ENCODE assay signal across 17 cellular contexts in genomic region chr17:76193616-76194015, GRCh38. TPM values are rescaled to one million over a fixed set of nuclear protein-coding genes. Genes with fewer than 3 reads are reported as not detected.
DNase-seq lines count a peak whose midpoint lies in the region; ATAC-seq and TF ChIP-seq lines count a peak whose summit lies in the region.
"Had no signal": no experiment of that assay in that cellular context is flagged by ENCODE, and none has a peak within 500 bp of the region (broad histone marks: within the 10 kb centered on the region; RNA-seq: fewer than 3 reads in every experiment).

No MANE protein-coding gene starts in this region.

- intact Hi-C loops in activated CD8-positive, alpha-beta T cell treated with anti-CD3 and anti-CD28 coated beads for 36 hours (cut with micrococcal nuclease) = loop anchor here (5.0 kb wide), 1 partner anchor 74 kb away; the partner anchor contains the start of gene UBALD2

- H3K4me3 ChIP-seq in BE2C (ENCODE audit: low read depth, low read length) (peak overlapping the region; percentile 10; the same call in 1 of the 2 replicates), HEK293 (ENCODE audit: low read depth, low read length) (no peak overlapping the region)
- H3K4me3 ChIP-seq: smooth muscle cell had no signal

- peaks cover 45% of the 10 kb centered on the region for H3K36me3 Mint-ChIP-seq in activated CD8-positive, alpha-beta T cell treated with anti-CD3 and anti-CD28 coated beads for 36 hours (ENCODE audit: low read depth)
- H3K36me3 Mint-ChIP-seq: mesothelial cell of epicardium had no signal

- CTCF ChIA-PET in HEK293 (lab: Yijun Ruan, JAX) = interaction anchor here (0.6 to 3.9 kb wide), 6 partner anchors 8 to 18 kb away, joined by 3 to 30 read pairs (median 6); no protein-coding TSS in a partner anchor
- CTCF ChIA-PET in activated CD8-positive, alpha-beta T cell treated with anti-CD3 and anti-CD28 coated beads for 36 hours (lab: Charles Lee) = interaction anchor here (0.8 to 7.4 kb wide), 6 partner anchors 12 to 86 kb away, joined by 3 to 50 read pairs (median 9); no protein-coding TSS in a partner anchor

- no peak overlapping the region for H3K27ac ChIP-seq in HEK293 (ENCODE audit: extremely low read depth, low read depth, low read length)
- H3K27ac ChIP-seq in foreskin keratinocyte = no peak overlapping the region

- H3K9me3 Mint-ChIP-seq in activated CD8-positive, alpha-beta T cell treated with anti-CD3 and anti-CD28 coated beads for 36 hours = no peaks in the 10 kb centered on the region
- H3K9me3 Mint-ChIP-seq: mesothelial cell of epicardium had no signal

- peak overlapping the region; percentile 58 for H3K4me3 Mint-ChIP-seq in activated CD8-positive, alpha-beta T cell treated with anti-CD3 and anti-CD28 coated beads for 36 hours
- H3K4me3 Mint-ChIP-seq: mesothelial cell of epicardium had no signal

- H3K4me1 ChIP-seq in BE2C = peaks cover 12% of the 10 kb centered on the region
- peaks cover 9% of the 10 kb centered on the region for H3K4me1 ChIP-seq in HEK293 (ENCODE audit: control insufficient read depth, insufficient read depth, low read length)
- no peaks in the 10 kb centered on the region for H3K4me1 ChIP-seq in foreskin keratinocyte

- peaks cover 81% of the 10 kb centered on the region for H3K4me1 Mint-ChIP-seq in activated CD8-positive, alpha-beta T cell treated with anti-CD3 and anti-CD28 coated beads for 36 hours (ENCODE audit: low read depth)

- H3K27me3 ChIP-seq in BE2C (no peaks in the 10 kb centered on the region), foreskin keratinocyte (peaks cover 32% of the 10 kb centered on the region)

- peak overlapping the region; percentile 97 for H3K27ac Mint-ChIP-seq in activated CD8-positive, alpha-beta T cell treated with anti-CD3 and anti-CD28 coated beads for 36 hours
- H3K27ac Mint-ChIP-seq: mesothelial cell of epicardium had no signal

- DNase-seq in BE2C (peak; percentile 43), ecto neural progenitor cell (ENCODE audit: low spot score) (peak; percentile 56), NCI-H1436 treated with DMSO at 0.1 percent for 48 hours (lab: John Stamatoyannopoulos, UW) (no peak), NCI-H526 (lab: John Stamatoyannopoulos, UW) (no peak), foreskin keratinocyte (no peak)
- DNase-seq in activated CD8-positive, alpha-beta T cell treated with anti-CD3 and anti-CD28 coated beads for 36 hours = peak; percentile 48
- DNase-seq: DMS153, H7, islet precursor cell, NCI-H187, NCI-H82 had no signal

- H3K27me3 Mint-ChIP-seq in activated CD8-positive, alpha-beta T cell treated with anti-CD3 and anti-CD28 coated beads for 36 hours = no peaks in the 10 kb centered on the region

- POLR2A ChIA-PET in HEK293 (lab: Yijun Ruan, JAX) = interaction anchor here (0.6 kb wide), 1 partner anchor 65 kb away, joined by 3 read pairs; no protein-coding TSS in a partner anchor
- POLR2A ChIA-PET in activated CD8-positive, alpha-beta T cell treated with anti-CD3 and anti-CD28 coated beads for 36 hours (lab: Charles Lee) = interaction anchor here (1.3 to 21.1 kb wide), 6 partner anchors 12 to 70 kb away, joined by 3 to 700 read pairs (median 22); partner anchors contain the start of gene UBALD2

- H3K36me3 ChIP-seq in BE2C (no peaks in the 10 kb centered on the region), HEK293 (ENCODE audit: control insufficient read depth in 2 of 2, insufficient read depth in 1 of 2, low read length in 2 of 2) (peaks cover 0 to 5% of the 10 kb centered on the region in 2 experiments; a peak in 1 of 3 replicates)

- no peaks in the 10 kb centered on the region for H3K9me3 ChIP-seq in BE2C
- H3K9me3 ChIP-seq in HEK293 (ENCODE audit: control insufficient read depth, insufficient read depth, low read depth, low read length) = no peaks in the 10 kb centered on the region

- TF ChIP-seq CTCF in BE2C (IDR thresholded peaks at IDR 0.05; ENCODE audit: low read depth, low read length) (no peak), HEK293 (tag by site-specific recombination; IDR thresholded peaks at IDR 0.05) (no peak), foreskin keratinocyte (conservative IDR thresholded peaks at IDR 0.05) (no peak)
- no peak for TF ChIP-seq CTCF in activated CD8-positive, alpha-beta T cell treated with anti-CD3 and anti-CD28 coated beads for 36 hours (IDR thresholded peaks at IDR 0.05)

- no peak for ATAC-seq in activated CD8-positive, alpha-beta T cell treated with anti-CD3 and anti-CD28 coated beads for 36 hours
- ATAC-seq in foreskin keratinocyte (no peak), HG03342 (IDR thresholded peaks at IDR 0.05; ENCODE audit: unreplicated experiment) (no peak)

TF ChIP-seq in HEK293, 187 proteins besides CTCF, POLR2A, EP300 and RAD21:
- TF ChIP-seq, protein P1, sequence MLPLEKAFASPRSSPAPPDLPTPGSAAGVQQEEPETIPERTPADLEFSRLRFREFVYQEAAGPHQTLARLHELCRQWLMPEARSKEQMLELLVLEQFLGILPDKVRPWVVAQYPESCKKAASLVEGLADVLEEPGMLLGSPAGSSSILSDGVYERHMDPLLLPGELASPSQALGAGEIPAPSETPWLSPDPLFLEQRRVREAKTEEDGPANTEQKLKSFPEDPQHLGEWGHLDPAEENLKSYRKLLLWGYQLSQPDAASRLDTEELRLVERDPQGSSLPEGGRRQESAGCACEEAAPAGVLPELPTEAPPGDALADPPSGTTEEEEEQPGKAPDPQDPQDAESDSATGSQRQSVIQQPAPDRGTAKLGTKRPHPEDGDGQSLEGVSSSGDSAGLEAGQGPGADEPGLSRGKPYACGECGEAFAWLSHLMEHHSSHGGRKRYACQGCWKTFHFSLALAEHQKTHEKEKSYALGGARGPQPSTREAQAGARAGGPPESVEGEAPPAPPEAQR (tag by site-specific recombination; IDR thresholded peaks at IDR 0.05) = no peak
- TF ChIP-seq ZBTB17 (tag by site-specific recombination; IDR thresholded peaks at IDR 0.05) = peak; percentile 57
- TF ChIP-seq ZNF24 (tag by site-specific recombination; IDR thresholded peaks at IDR 0.05) = no peak
- TF ChIP-seq ZFP3 (tag by site-specific recombination; IDR thresholded peaks at IDR 0.05; ENCODE audit: low read depth) = no peak
- TF ChIP-seq HOXA7 (CRISPR knock-in tag; IDR thresholded peaks at IDR 0.05; ENCODE audit: borderline replicate concordance) = no peak
- TF ChIP-seq ZNF529 (tag by site-specific recombination; IDR thresholded peaks at IDR 0.05; ENCODE audit: insufficient replicate concordance) = no peak
- TF ChIP-seq, protein P2, sequence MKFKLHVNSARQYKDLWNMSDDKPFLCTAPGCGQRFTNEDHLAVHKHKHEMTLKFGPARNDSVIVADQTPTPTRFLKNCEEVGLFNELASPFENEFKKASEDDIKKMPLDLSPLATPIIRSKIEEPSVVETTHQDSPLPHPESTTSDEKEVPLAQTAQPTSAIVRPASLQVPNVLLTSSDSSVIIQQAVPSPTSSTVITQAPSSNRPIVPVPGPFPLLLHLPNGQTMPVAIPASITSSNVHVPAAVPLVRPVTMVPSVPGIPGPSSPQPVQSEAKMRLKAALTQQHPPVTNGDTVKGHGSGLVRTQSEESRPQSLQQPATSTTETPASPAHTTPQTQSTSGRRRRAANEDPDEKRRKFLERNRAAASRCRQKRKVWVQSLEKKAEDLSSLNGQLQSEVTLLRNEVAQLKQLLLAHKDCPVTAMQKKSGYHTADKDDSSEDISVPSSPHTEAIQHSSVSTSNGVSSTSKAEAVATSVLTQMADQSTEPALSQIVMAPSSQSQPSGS (tag by site-specific recombination; IDR thresholded peaks at IDR 0.05; ENCODE audit: low read depth) = no peak
- peak; percentile 46; the same call in 1 of the 2 replicates for TF ChIP-seq ZNF600 (tag by site-specific recombination; IDR thresholded peaks at IDR 0.05)
- no peak for TF ChIP-seq ZNF155 (tag by site-specific recombination; IDR thresholded peaks at IDR 0.05)
- peak; percentile 30; the same call in 1 of the 2 replicates for TF ChIP-seq OSR2 (tag by site-specific recombination; IDR thresholded peaks at IDR 0.05)
- TF ChIP-seq ZNF223 (tag by site-specific recombination; IDR thresholded peaks at IDR 0.05) = no peak
- TF ChIP-seq ZNF362 (tag by site-specific recombination; IDR thresholded peaks at IDR 0.05) = no peak
- TF ChIP-seq FEZF1 (tag by site-specific recombination; IDR thresholded peaks at IDR 0.05) = no peak
- TF ChIP-seq MZF1 (tag by site-specific recombination; IDR thresholded peaks at IDR 0.05; ENCODE audit: borderline replicate concordance) = no peak
- no peak for TF ChIP-seq MYNN (tag by site-specific recombination; IDR thresholded peaks at IDR 0.05; ENCODE audit: borderline replicate concordance)

RNA-seq across cellular contexts. Expression of gene RNF157, which starts 46.7 kb away (rescaled TPM):
- 10.1 TPM for polyA plus RNA-seq in BE2C (2012; ENCODE audit: insufficient read depth, insufficient read length, low read depth)
- 10 to 100 TPM; 37.2 to 44.5 TPM for total RNA-seq in activated CD8-positive, alpha-beta T cell treated with anti-CD3 and anti-CD28 coated beads for 36 hours
- not detected in 2 replicates for total RNA-seq in foreskin keratinocyte
- polyA plus RNA-seq in foreskin keratinocyte = 0.01 TPM in 1 of 2 replicates, not detected in the other

RNA-seq across cellular contexts. Expression of gene FOXJ1, which starts 52.6 kb away (rescaled TPM):
- not detected for polyA plus RNA-seq in BE2C (2012; ENCODE audit: insufficient read depth, insufficient read length, low read depth)
- total RNA-seq in activated CD8-positive, alpha-beta T cell treated with anti-CD3 and anti-CD28 coated beads for 36 hours = 10 to 100 TPM; 11.1 to 11.6 TPM
- total RNA-seq in foreskin keratinocyte = 0.11 and 0.14 TPM in 2 replicates
- 0.11 and 0.12 TPM in 2 replicates for polyA plus RNA-seq in foreskin keratinocyte
- total RNA-seq: LHCN-M2, smooth muscle cell, subcutaneous adipose tissue had no signal
- polyA plus RNA-seq: smooth muscle cell had no signal

Comparison
In these comparisons a context has a peak if more than half of its experiments do, and no peak if none do; other contexts are left out.
1. DNase-seq: peak in BE2C (single experiment), activated CD8-positive, alpha-beta T cell treated with anti-CD3 and anti-CD28 coated beads for 36 hours (single experiment) and ecto neural progenitor cell (single experiment); none in NCI-H1436 treated with DMSO at 0.1 percent for 48 hours (single experiment), NCI-H526 (0 of 2) and foreskin keratinocyte (0 of 2).
2. RNA of gene RNF157, which starts 46.7 kb away (total RNA-seq): 37.2 to 44.5 TPM in activated CD8-positive, alpha-beta T cell treated with anti-CD3 and anti-CD28 coated beads for 36 hours; not detected in foreskin keratinocyte; every median in the first group is over 10 times any median in the second.
3. RNA of gene FOXJ1, which starts 52.6 kb away (total RNA-seq): 11.1 to 11.6 TPM in activated CD8-positive, alpha-beta T cell treated with anti-CD3 and anti-CD28 coated beads for 36 hours; 0.11 to 0.14 TPM in foreskin keratinocyte; every median in the first group is over 10 times any median in the second.